ENCODE assay signal across 8 cellular contexts in genomic region chr6:134097114-134097707, GRCh38. TPM values are rescaled to one million over a fixed set of nuclear protein-coding genes. Genes with fewer than 3 reads are reported as not detected.
DNase-seq lines count a peak whose midpoint lies in the region; ATAC-seq and TF ChIP-seq lines count a peak whose summit lies in the region.

No MANE protein-coding gene starts in this region.

- no peak overlapping the region for H3K4me3 Mint-ChIP-seq in progenitor cell of endocrine pancreas (ENCODE audit: low read depth)

- DNase-seq in NCI-H446 (lab: John Stamatoyannopoulos, UW), result peak; percentile 74 to 86
- no peak for DNase-seq in NCI-H446 treated with DMSO at 0.1 percent for 48 hours (lab: John Stamatoyannopoulos, UW)
- DNase-seq in SHP77 treated with DMSO at 0.1 percent for 48 hours (lab: John Stamatoyannopoulos, UW), result peak; percentile 36
- peak; percentile 57 for DNase-seq in activated naive CD4-positive, alpha-beta T cell treated with Interleukin-2 at 50 U/mL for 16 hours
- DNase-seq in glomerular visceral epithelial cell (ENCODE audit: extremely low spot score), result peak; percentile 73
- DNase-seq in progenitor cell of endocrine pancreas (ENCODE audit: low spot score, unreplicated experiment), result peak; percentile 59

- no peak overlapping the region for H3K27ac Mint-ChIP-seq in progenitor cell of endocrine pancreas

- H3K4me1 Mint-ChIP-seq in progenitor cell of endocrine pancreas (ENCODE audit: low read depth), result peaks cover 4% of the 10 kb centered on the region

- ATAC-seq in GM21367 (IDR thresholded peaks at IDR 0.05; ENCODE audit: unreplicated experiment), result no peak

- TF ChIP-seq CTCF in LNCAP (IDR thresholded peaks at IDR 0.05), result peak; percentile 64; the same call in 1 of the 2 replicates
- peak; percentile 87 for TF ChIP-seq CTCF in progenitor cell of endocrine pancreas (IDR thresholded peaks at IDR 0.05; ENCODE audit: unreplicated experiment)

- H3K27me3 Mint-ChIP-seq in progenitor cell of endocrine pancreas, result no peaks in the 10 kb centered on the region

- peaks cover 1% of the 10 kb centered on the region for H3K36me3 Mint-ChIP-seq in progenitor cell of endocrine pancreas (ENCODE audit: insufficient read depth)

- H3K9me3 Mint-ChIP-seq in progenitor cell of endocrine pancreas (ENCODE audit: low read depth), result peaks cover 3% of the 10 kb centered on the region

RNA-seq across cellular contexts. Expression of gene SLC2A12, which starts 44.8 kb away (rescaled TPM):
- total RNA-seq in progenitor cell of endocrine pancreas, result 4.5 and 5.5 TPM in 2 replicates
